In genomic region chr9:92133949-92134604, GRCh38 we compare ENCODE assay signal across 1 cellular context.
A peak's percentile ranks its signal among the peaks of the same experiment; 100 is the strongest.
TF ChIP-seq lines count a peak whose summit lies in the region.

No MANE protein-coding gene starts in this region.

TF ChIP-seq in HepG2, 621 proteins besides CTCF, POLR2A, EP300 and RAD21 (continued from another document):
- 0 out of 2 replicates have a peak, but pooled peaks have one; percentile 53 for TF ChIP-seq ZNF772 (CRISPR knock-in tag; IDR thresholded peaks at IDR 0.05)
- TF ChIP-seq PHF21A (CRISPR knock-in tag; IDR thresholded peaks at IDR 0.05) = no peak
- no peak for TF ChIP-seq ZNF207 (IDR thresholded peaks at IDR 0.05; ENCODE audit: borderline replicate concordance)
- TF ChIP-seq TMF1 (CRISPR knock-in tag; IDR thresholded peaks at IDR 0.05; ENCODE audit: low read depth) = no peak
- TF ChIP-seq ZNF251 (CRISPR knock-in tag; IDR thresholded peaks at IDR 0.05) = no peak
- TF ChIP-seq NFIB (CRISPR knock-in tag; IDR thresholded peaks at IDR 0.05; ENCODE audit: borderline replicate concordance) = no peak
- 0 out of 2 replicates have a peak, but pooled peaks have one; percentile 32 for TF ChIP-seq ZNF430 (CRISPR knock-in tag; IDR thresholded peaks at IDR 0.05)
- TF ChIP-seq ZNF83 (CRISPR knock-in tag; IDR thresholded peaks at IDR 0.05; ENCODE audit: borderline replicate concordance) = no peak
- TF ChIP-seq ZNF296 (CRISPR knock-in tag; conservative IDR thresholded peaks at IDR 0.05) = no peak
- TF ChIP-seq ATF3 (CRISPR knock-in tag; IDR thresholded peaks at IDR 0.05) = no peak
- no peak for TF ChIP-seq RFXAP (CRISPR knock-in tag; IDR thresholded peaks at IDR 0.05; ENCODE audit: borderline replicate concordance)
- no peak for TF ChIP-seq ZNF367 (CRISPR knock-in tag; IDR thresholded peaks at IDR 0.05; ENCODE audit: borderline replicate concordance)
- TF ChIP-seq ZBTB4 (CRISPR knock-in tag; IDR thresholded peaks at IDR 0.05; ENCODE audit: borderline replicate concordance) = no peak
- no peak for TF ChIP-seq KDM4B (CRISPR knock-in tag; IDR thresholded peaks at IDR 0.05)
- no peak for TF ChIP-seq ZNF562 (CRISPR knock-in tag; IDR thresholded peaks at IDR 0.05; ENCODE audit: borderline replicate concordance)
- TF ChIP-seq PHF5A (CRISPR knock-in tag; IDR thresholded peaks at IDR 0.05; ENCODE audit: low read depth, unreplicated experiment) = no peak
- TF ChIP-seq SUZ12 (IDR thresholded peaks at IDR 0.05; ENCODE audit: low read depth, low read length) = no peak
- no peak for TF ChIP-seq BHLHE40 (IDR thresholded peaks at IDR 0.05; ENCODE audit: low read length)
- TF ChIP-seq U2AF1 (optimal IDR thresholded peaks at IDR 0.05; ENCODE audit: low read depth, low read length) = no peak
- TF ChIP-seq KDM2A (CRISPR knock-in tag; IDR thresholded peaks at IDR 0.05; ENCODE audit: borderline replicate concordance, low read depth) = peak; percentile 85
- no peak for TF ChIP-seq GTF3A (CRISPR knock-in tag; conservative IDR thresholded peaks at IDR 0.05)
- no peak for TF ChIP-seq MNT (IDR thresholded peaks at IDR 0.05)
- TF ChIP-seq ZNF619 (CRISPR knock-in tag; IDR thresholded peaks at IDR 0.05) = 0 out of 2 replicates have a peak, but pooled peaks have one; percentile 57
- peak; percentile 56 to 71; a peak in 2 of 4 replicates for TF ChIP-seq HMGXB4 (CRISPR knock-in tag; IDR thresholded peaks at IDR 0.05; ENCODE audit: borderline replicate concordance in 1 of 2, low read depth in 1 of 2)
TF ChIP-seq in HepG2: peak in this region for 53.
